ENCODE assay signal across 8 cellular contexts in the genomic region with DNA sequence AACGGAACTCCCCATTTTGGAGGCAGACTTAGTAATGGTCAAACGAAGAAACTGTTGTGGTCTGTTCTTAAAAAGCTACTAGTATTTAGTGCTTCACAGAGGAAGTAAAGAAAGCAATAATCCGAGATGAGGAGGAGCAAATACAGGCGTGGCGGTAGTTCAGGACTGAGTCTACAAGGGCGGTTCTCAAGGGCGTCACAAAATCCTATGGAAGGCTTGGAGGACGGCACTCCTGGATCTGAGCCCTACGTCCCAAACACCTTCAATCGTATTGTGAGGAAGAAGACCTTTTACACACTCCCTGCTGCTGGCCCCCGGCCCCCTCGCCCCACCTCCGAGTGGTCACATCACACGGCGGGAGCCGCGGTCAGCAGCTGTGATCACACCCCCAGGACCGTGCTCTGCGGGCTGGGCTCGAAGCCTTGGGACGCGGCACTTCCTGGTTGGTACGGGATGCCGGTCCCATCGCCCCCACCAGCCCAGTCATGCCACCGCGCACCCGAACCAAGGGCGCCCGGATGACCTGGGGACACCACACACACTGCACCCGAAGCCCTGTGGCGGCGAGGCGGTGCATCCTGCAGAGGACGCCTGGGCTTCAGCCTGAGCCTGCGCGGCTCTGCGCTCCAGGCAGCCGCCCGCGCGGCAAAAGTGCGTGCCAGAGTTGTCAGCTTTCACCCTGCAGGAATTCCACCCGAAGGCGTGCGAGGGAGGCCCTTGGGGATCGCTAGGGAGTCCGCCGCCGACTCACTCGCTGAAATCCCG. TPM values are rescaled to one million over a fixed set of nuclear protein-coding genes. Genes with fewer than 3 reads are reported as not detected.
DNase-seq lines count a peak whose midpoint lies in the region; ATAC-seq and TF ChIP-seq lines count a peak whose summit lies in the region.

No MANE protein-coding gene starts in this region.

- H3K4me3 ChIP-seq in epithelial cell of esophagus (ENCODE audit: low read length) (peak overlapping the region; percentile 67), mucosa of descending colon (peak overlapping the region; percentile 60), stomach (peak overlapping the region; percentile 67 to 81 (median 70))

- ATAC-seq in GM18858 (IDR thresholded peaks at IDR 0.05; ENCODE audit: unreplicated experiment), result peak; percentile 40
- ATAC-seq in HG02973 (IDR thresholded peaks at IDR 0.05; ENCODE audit: unreplicated experiment), result peak; percentile 55
- peak; percentile 76 for ATAC-seq in mucosa of descending colon

- no peaks in the 10 kb centered on the region for H3K27me3 ChIP-seq in stomach

- peak; percentile 90 for DNase-seq in AG20443 (ENCODE audit: low spot score)
- DNase-seq in NCI-H526 (lab: John Stamatoyannopoulos, UW), result peak; percentile 86 to 95
- peak in 2 of 3 experiments; percentile 9 to 22 for DNase-seq in activated CD8-positive, alpha-beta memory T cell treated with anti-CD3 and anti-CD28 coated beads for 48 hours (ENCODE audit: low read depth in 2 of 3, low spot score in 2 of 3)
- peak; percentile 88 for DNase-seq in epithelial cell of esophagus (ENCODE audit: low read depth)
- DNase-seq in mucosa of descending colon, result peak; percentile 85 to 89 (median 85)
- peak; percentile 68 for DNase-seq in stomach

- peak in 1 of 4 donors; percentile 7 for TF ChIP-seq POLR2A in stomach (IDR thresholded peaks at IDR 0.05)

- intact Hi-C loops in mucosa of descending colon (cut with DNase I, micrococcal nuclease), result no loop called here
- intact Hi-C loops in stomach (cut with DNase I; ENCODE audit: low total_unique reads), result no loop called here

- H3K27ac ChIP-seq in stomach, result peak overlapping the region; percentile 92 to 99 (median 92)

- TF ChIP-seq EP300 in stomach (IDR thresholded peaks at IDR 0.05), result no peak

- H3K9me3 ChIP-seq in mucosa of descending colon (no peaks in the 10 kb centered on the region), stomach (no peaks in the 10 kb centered on the region)

- WGBS in stomach, 5 donors, result 1 to 4% (median 1%) methylated on average over 26 to 52 of the region's 52 CpGs

- TF ChIP-seq CTCF in epithelial cell of esophagus (IDR thresholded peaks at IDR 0.05; ENCODE audit: insufficient read depth, low read depth, low read length, missing control alignments) (no peak), mucosa of descending colon (IDR thresholded peaks at IDR 0.05) (no peak), stomach (IDR thresholded peaks at IDR 0.05) (no peak)

- H3K4me1 ChIP-seq in mucosa of descending colon (ENCODE audit: low read depth) (peaks cover 12% of the 10 kb centered on the region), stomach (peaks cover 30 to 54% (median 44%) of the 10 kb centered on the region in 4 donors)

- H3K36me3 ChIP-seq in mucosa of descending colon (ENCODE audit: low read depth), result no peaks in the 10 kb centered on the region
- H3K36me3 ChIP-seq in stomach, result no peaks in the 10 kb centered on the region

RNA-seq across cellular contexts. Expression of a gene that starts 0.6 kb away (rescaled TPM):
- total RNA-seq in mucosa of descending colon (100 to 1,000 TPM in 1 of 3 donors, 10 to 100 TPM in 2; 46.6 to 105 (median 65.1) TPM), stomach (10 to 100 TPM in 4 of 5 donors, 1 to 10 TPM in 1; 7.6 to 43.0 (median 25.1) TPM)
- 1 to 10 TPM; 3.4 to 9.5 (median 8.6) TPM for polyA plus RNA-seq in stomach

RNA-seq across cellular contexts. Expression of a gene that starts 33.5 kb away (rescaled TPM):
- total RNA-seq in mucosa of descending colon, result not detected
- not detected for total RNA-seq in stomach
- not detected for polyA plus RNA-seq in stomach

Comparison
In these comparisons a context has a peak if more than half of its experiments do, and no peak if none do; other contexts are left out.
1. Peak in every context shown above with its lines: DNase-seq, ATAC-seq, H3K4me3 ChIP-seq and H3K27ac ChIP-seq.
2. DNase-seq: peak in every context shown above with its lines; median percentile 90 in NCI-H526; 90 in AG20443; 88 in epithelial cell of esophagus; 85 in mucosa of descending colon; 68 in stomach; 16 in activated CD8-positive, alpha-beta memory T cell treated with anti-CD3 and anti-CD28 coated beads for 48 hours.